Comparison of ENCODE assay signal across 21 cellular contexts in the genomic region with DNA sequence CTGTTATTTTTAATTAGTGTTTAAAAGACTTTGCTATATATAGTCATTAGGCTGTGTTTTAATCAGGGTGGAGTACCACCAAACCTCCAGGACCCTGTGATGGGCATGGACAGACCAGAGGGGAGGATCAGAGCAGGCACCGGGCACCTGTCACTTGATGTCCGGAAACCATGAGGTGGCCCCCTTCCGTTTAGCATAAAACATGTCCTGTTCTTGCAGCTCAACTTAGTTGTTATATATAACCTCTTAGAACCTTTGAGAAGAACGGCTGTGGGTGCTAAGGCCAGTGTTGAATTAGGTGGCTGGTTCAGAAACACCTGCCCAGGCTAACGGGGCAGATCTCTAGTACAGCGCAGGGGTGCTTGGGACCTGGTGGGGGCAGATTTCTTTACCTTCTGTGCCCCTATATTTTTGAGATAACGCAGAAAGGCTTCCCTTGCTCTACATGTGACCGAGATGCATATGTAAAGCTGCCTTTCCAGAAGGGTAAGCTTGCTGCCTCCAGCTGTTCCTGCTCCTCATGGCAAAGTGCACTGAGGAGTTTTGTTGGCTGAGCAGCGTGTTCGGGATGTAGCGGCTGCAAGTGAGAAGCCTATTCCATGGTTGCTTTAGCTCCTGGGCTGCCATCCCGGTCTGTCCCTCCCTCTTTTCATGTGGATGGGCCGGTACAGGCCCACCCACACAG.
DNase-seq lines count a peak whose midpoint lies in the region; ATAC-seq and TF ChIP-seq lines count a peak whose summit lies in the region.
"Had no signal": no experiment of that assay in that cellular context is flagged by ENCODE, and none has a peak within 500 bp of the region (broad histone marks: within the 10 kb centered on the region; RNA-seq: fewer than 3 reads in every experiment).

No MANE protein-coding gene starts in this region.

- no peaks in the 10 kb centered on the region for H3K36me3 ChIP-seq in Loucy (ENCODE audit: insufficient read depth, low read length)
- peaks cover 34% of the 10 kb centered on the region for H3K36me3 ChIP-seq in suprapubic skin

- peaks cover 99% of the 10 kb centered on the region for H3K4me1 ChIP-seq in Loucy (ENCODE audit: insufficient read depth, low read length, poor library complexity, severe bottlenecking)
- H3K4me1 ChIP-seq in suprapubic skin, result peaks cover 90% of the 10 kb centered on the region

- TF ChIP-seq CTCF in Loucy (conservative IDR thresholded peaks at IDR 0.05; ENCODE audit: low read length) (0 out of 2 replicates have a peak, but pooled peaks have one; percentile 10), dorsolateral prefrontal cortex (IDR thresholded peaks at IDR 0.05 in 54 of 56, conservative IDR thresholded peaks at IDR 0.05 in 2 of 56; ENCODE audit: low read depth in 1 of 56, partially characterized antibody in 56 of 56) (no peak), suprapubic skin (IDR thresholded peaks at IDR 0.05) (no peak), nephron progenitor cell (IDR thresholded peaks at IDR 0.05) (no peak)

- H2AFZ ChIP-seq in Loucy (ENCODE audit: low read length), result no peak overlapping the region

- intact Hi-C loops in dorsolateral prefrontal cortex (cut with DNase I), result no loop called here

- H3K4me1 Mint-ChIP-seq in nephron progenitor cell, result peaks cover 29% of the 10 kb centered on the region
- H3K4me1 Mint-ChIP-seq: activated CD4-positive, alpha-beta memory T cell treated with anti-CD3 and anti-CD28 coated beads, Interleukin-2, amount 10 ng/mL, durations not matched to agents 7 days and 5 days had no signal

- no peak for TF ChIP-seq POLR2A in suprapubic skin (IDR thresholded peaks at IDR 0.05)

- H3K4me3 Mint-ChIP-seq in nephron progenitor cell, result no peak overlapping the region
- H3K4me3 Mint-ChIP-seq: activated CD4-positive, alpha-beta memory T cell treated with anti-CD3 and anti-CD28 coated beads, Interleukin-2, amount 10 ng/mL, durations not matched to agents 7 days and 5 days; naive thymus-derived CD8-positive, alpha-beta T cell; stimulated activated naive CD8-positive, alpha-beta T cell treated with anti-CD3 and anti-CD28 coated beads, Interleukin-15, Interleukin-2, amounts not matched to agents 100 ng/mL and 50 ng/mL, for 24 hours had no signal

- H3K9me3 Mint-ChIP-seq in nephron progenitor cell, result no peaks in the 10 kb centered on the region
- H3K9me3 Mint-ChIP-seq: activated CD4-positive, alpha-beta memory T cell treated with anti-CD3 and anti-CD28 coated beads, Interleukin-2, amount 10 ng/mL, durations not matched to agents 7 days and 5 days; naive thymus-derived CD8-positive, alpha-beta T cell; stimulated activated naive CD8-positive, alpha-beta T cell treated with anti-CD3 and anti-CD28 coated beads, Interleukin-15, Interleukin-2, amounts not matched to agents 100 ng/mL and 50 ng/mL, for 24 hours had no signal

- H3K36me3 Mint-ChIP-seq in nephron progenitor cell (ENCODE audit: low read depth), result peaks cover 13% of the 10 kb centered on the region

- peak overlapping the region; percentile 81 for H3K4me2 ChIP-seq in Loucy (ENCODE audit: low read depth, low read length, poor library complexity, severe bottlenecking)

- no peaks in the 10 kb centered on the region for H4K20me1 ChIP-seq in Loucy (ENCODE audit: insufficient read depth, low read length, poor library complexity, severe bottlenecking)

- H3K27ac ChIP-seq in dorsolateral prefrontal cortex (peak overlapping the region in 58 of 59 donors; percentile 26 to 100 (median 88)), suprapubic skin (peak overlapping the region; percentile 48)
- H3K27ac ChIP-seq: WERI-Rb-1 had no signal

- DNase-seq in dorsolateral prefrontal cortex (no peak), lung microvascular endothelial cell (ENCODE audit: low read depth in 2 of 2) (peak; percentile 21 to 46), suprapubic skin (ENCODE audit: low spot score in 2 of 2) (no peak), nephron progenitor cell (no peak), middle frontal gyrus (ENCODE audit: extremely low spot score, low spot score) (no peak)
- no peak for DNase-seq in NK-92 treated with Interleukin-12 subunit alpha and Interleukin-12 subunit beta, amount 100 ng/mL, for 24 hours (lab: John Stamatoyannopoulos, UW)
- DNase-seq: activated CD4-positive, alpha-beta memory T cell treated with anti-CD3 and anti-CD28 coated beads, Interleukin-2, amount 10 ng/mL, durations not matched to agents 7 days and 5 days; AML-193; central memory CD4-positive, alpha-beta T cell; foreskin fibroblast; IMR-90; MM.1S; naive thymus-derived CD8-positive, alpha-beta T cell; NCI-H2029; NCI-H446 treated with DMSO at 0.1 percent for 48 hours; SHP77; WERI-Rb-1 had no signal

- TF ChIP-seq EP300 in suprapubic skin (IDR thresholded peaks at IDR 0.05), result no peak

- H3K79me2 ChIP-seq in Loucy (ENCODE audit: insufficient read depth, low read length), result no peaks in the 10 kb centered on the region

- peaks cover 14% of the 10 kb centered on the region; the same call in 1 of the 2 replicates for H3F3A ChIP-seq in Loucy (ENCODE audit: low read depth)

- peak overlapping the region; percentile 84 for H3K9ac ChIP-seq in Loucy (ENCODE audit: low read depth, low read length, poor library complexity, severe bottlenecking)

- H3K4me3 ChIP-seq in Loucy (ENCODE audit: low read length, poor library complexity, severe bottlenecking), result peak overlapping the region; percentile 61
- peak overlapping the region in 10 of 59 donors; percentile 4 to 34 (median 10) for H3K4me3 ChIP-seq in dorsolateral prefrontal cortex
- H3K4me3 ChIP-seq in suprapubic skin, result no peak overlapping the region
- H3K4me3 ChIP-seq: GM12878 had no signal

- no peak for ATAC-seq in GM18907 (IDR thresholded peaks at IDR 0.05; ENCODE audit: unreplicated experiment)
- ATAC-seq: GM12878; naive thymus-derived CD8-positive, alpha-beta T cell had no signal

- H3K27me3 Mint-ChIP-seq in nephron progenitor cell (ENCODE audit: low read depth, poor library complexity), result no peaks in the 10 kb centered on the region
- H3K27me3 Mint-ChIP-seq: activated CD4-positive, alpha-beta memory T cell treated with anti-CD3 and anti-CD28 coated beads, Interleukin-2, amount 10 ng/mL, durations not matched to agents 7 days and 5 days; naive thymus-derived CD8-positive, alpha-beta T cell; stimulated activated naive CD8-positive, alpha-beta T cell treated with anti-CD3 and anti-CD28 coated beads, Interleukin-15, Interleukin-2, amounts not matched to agents 100 ng/mL and 50 ng/mL, for 24 hours had no signal

- H3K9me3 ChIP-seq in Loucy (ENCODE audit: insufficient read depth, low read depth, low read length) (no peaks in the 10 kb centered on the region), suprapubic skin (no peaks in the 10 kb centered on the region)

- H3K27me3 ChIP-seq in Loucy (ENCODE audit: insufficient read depth, low read length, poor library complexity, severe bottlenecking) (no peaks in the 10 kb centered on the region), dorsolateral prefrontal cortex (no peaks in the 10 kb centered on the region), suprapubic skin (no peaks in the 10 kb centered on the region)

- H3K9me2 ChIP-seq in Loucy (replicated peaks; ENCODE audit: low read depth, low read length), result no peaks in the 10 kb centered on the region

- 45% methylated on average over 13 of the region's 13 CpGs for WGBS in suprapubic skin

- no peak overlapping the region for H3K27ac Mint-ChIP-seq in nephron progenitor cell
- H3K27ac Mint-ChIP-seq: activated CD4-positive, alpha-beta memory T cell treated with anti-CD3 and anti-CD28 coated beads, Interleukin-2, amount 10 ng/mL, durations not matched to agents 7 days and 5 days; naive thymus-derived CD8-positive, alpha-beta T cell; stimulated activated naive CD8-positive, alpha-beta T cell treated with anti-CD3 and anti-CD28 coated beads, Interleukin-15, Interleukin-2, amounts not matched to agents 100 ng/mL and 50 ng/mL, for 24 hours had no signal

Comparison
In these comparisons a context has a peak if more than half of its experiments do, and no peak if none do; other contexts are left out.
1. DNase-seq: peak in lung microvascular endothelial cell (2 of 2); none in dorsolateral prefrontal cortex (0 of 10), suprapubic skin (0 of 2), NK-92 treated with Interleukin-12 subunit alpha and Interleukin-12 subunit beta, amount 100 ng/mL, for 24 hours (single experiment), nephron progenitor cell (single experiment) and middle frontal gyrus (single experiment).